Comparison of ENCODE assay signal across 17 cellular contexts in genomic region chrX:14073158-14073557, GRCh38.
"Had no signal": no experiment of that assay in that cellular context is flagged by ENCODE, and none has a peak within 500 bp of the region (broad histone marks: within the 10 kb centered on the region; RNA-seq: fewer than 3 reads in every experiment).

No MANE protein-coding gene starts in this region.

- H3K4me1 Mint-ChIP-seq: activated naive CD4-positive, alpha-beta T cell treated with anti-CD3 and anti-CD28 coated beads, Interleukin-2, amount 10 ng/mL, durations not matched to agents 7 days and 5 days; neural crest cell had no signal

- H3K4me3 Mint-ChIP-seq: activated naive CD4-positive, alpha-beta T cell treated with anti-CD3 and anti-CD28 coated beads, Interleukin-2, amount 10 ng/mL, durations not matched to agents 7 days and 5 days; activated T-cell treated with anti-CD3 and anti-CD28 coated beads, Interleukin-2, amount 50 U/mL, for 4 hours; effector memory CD8-positive, alpha-beta T cell; neural crest cell; stimulated activated naive CD8-positive, alpha-beta T cell treated with anti-CD3 and anti-CD28 coated beads, Interleukin-15, Interleukin-2, amounts not matched to agents 100 ng/mL and 50 ng/mL, for 24 hours; T-cell had no signal

- H3K9me3 Mint-ChIP-seq: activated naive CD4-positive, alpha-beta T cell treated with anti-CD3 and anti-CD28 coated beads, Interleukin-2, amount 10 ng/mL, durations not matched to agents 7 days and 5 days; activated T-cell treated with anti-CD3 and anti-CD28 coated beads, Interleukin-2, amount 50 U/mL, for 4 hours; effector memory CD8-positive, alpha-beta T cell; stimulated activated naive CD8-positive, alpha-beta T cell treated with anti-CD3 and anti-CD28 coated beads, Interleukin-15, Interleukin-2, amounts not matched to agents 100 ng/mL and 50 ng/mL, for 24 hours; T-cell had no signal

- DNase-seq: activated CD4-positive, alpha-beta T cell treated with anti-CD3 and anti-CD28 coated beads, Interleukin-2, amount 50 U/mL, for 1 hour; activated CD8-positive, alpha-beta memory T cell treated with anti-CD3 and anti-CD28 coated beads, Interleukin-2, amount 50 U/mL, for 4 hours; activated naive CD4-positive, alpha-beta T cell treated with anti-CD3 and anti-CD28 coated beads, Interleukin-2, amount 10 ng/mL, durations not matched to agents 7 days and 5 days; activated T-cell treated with anti-CD3 and anti-CD28 coated beads, Interleukin-2, amount 50 U/mL, for 4 hours; effector memory CD8-positive, alpha-beta T cell; foreskin melanocyte; hypothalamus; kidney; left lung; midbrain; stimulated activated CD4-positive, alpha-beta T cell treated with anti-CD3 and anti-CD28 coated beads, Interleukin-2, amount 100 ng/mL, for 24 hours; T-cell; transverse colon; uterus had no signal

- ATAC-seq: activated CD4-positive, CD25-positive, alpha-beta regulatory T cell treated with anti-CD3 and anti-CD28 coated beads, Interleukin-2, amount 50 U/mL, for 24 hours; activated T-cell treated with anti-CD3 and anti-CD28 coated beads, Interleukin-2, amount 50 U/mL, for 4 hours; effector memory CD8-positive, alpha-beta T cell; left lung; T-cell had no signal

- H3K27me3 Mint-ChIP-seq: activated naive CD4-positive, alpha-beta T cell treated with anti-CD3 and anti-CD28 coated beads, Interleukin-2, amount 10 ng/mL, durations not matched to agents 7 days and 5 days; effector memory CD8-positive, alpha-beta T cell; stimulated activated naive CD8-positive, alpha-beta T cell treated with anti-CD3 and anti-CD28 coated beads, Interleukin-15, Interleukin-2, amounts not matched to agents 100 ng/mL and 50 ng/mL, for 24 hours had no signal

- H3K27ac Mint-ChIP-seq: activated naive CD4-positive, alpha-beta T cell treated with anti-CD3 and anti-CD28 coated beads, Interleukin-2, amount 10 ng/mL, durations not matched to agents 7 days and 5 days; effector memory CD8-positive, alpha-beta T cell; stimulated activated naive CD8-positive, alpha-beta T cell treated with anti-CD3 and anti-CD28 coated beads, Interleukin-15, Interleukin-2, amounts not matched to agents 100 ng/mL and 50 ng/mL, for 24 hours; T-cell had no signal

- H3K36me3 Mint-ChIP-seq: activated naive CD4-positive, alpha-beta T cell treated with anti-CD3 and anti-CD28 coated beads, Interleukin-2, amount 10 ng/mL, durations not matched to agents 7 days and 5 days; T-cell had no signal
